ENCODE assay signal across 16 cellular contexts in genomic region chr13:114096031-114096485, GRCh38. TPM values are rescaled to one million over a fixed set of nuclear protein-coding genes. Genes with fewer than 3 reads are reported as not detected.
A peak's percentile ranks its signal among the peaks of the same experiment; 100 is the strongest.
DNase-seq lines count a peak whose midpoint lies in the region; ATAC-seq and TF ChIP-seq lines count a peak whose summit lies in the region.
"Had no signal": no experiment of that assay in that cellular context is flagged by ENCODE, and none has a peak within 500 bp of the region (broad histone marks: within the 10 kb centered on the region; RNA-seq: fewer than 3 reads in every experiment).

No MANE protein-coding gene starts in this region.

- no peak for TF ChIP-seq CTCF in thyroid gland (IDR thresholded peaks at IDR 0.05)

- intact Hi-C loops in thyroid gland (cut with DNase I), result no loop called here

- H3K36me3 Mint-ChIP-seq in activated naive CD8-positive, alpha-beta T cell treated with anti-CD3 and anti-CD28 coated beads for 36 hours, result peaks cover 42% of the 10 kb centered on the region
- peaks cover 25% of the 10 kb centered on the region for H3K36me3 Mint-ChIP-seq in natural killer cell treated with Interleukin-12 subunit alpha and Interleukin-12 subunit beta and Interleukin-15 and Interleukin-18, amount 100 ng/mL, for 72 hours

- TF ChIP-seq POLR2A in thyroid gland (IDR thresholded peaks at IDR 0.05), result no peak

- peaks cover 27 to 40% of the 10 kb centered on the region in 2 donors for H3K9me3 Mint-ChIP-seq in stimulated activated naive CD8-positive, alpha-beta T cell treated with anti-CD3 and anti-CD28 coated beads, Interleukin-15, amount 100 ng/mL, for 72 hours
- peaks cover 28% of the 10 kb centered on the region for H3K9me3 Mint-ChIP-seq in activated naive CD8-positive, alpha-beta T cell treated with anti-CD3 and anti-CD28 coated beads for 36 hours
- peaks cover 9% of the 10 kb centered on the region for H3K9me3 Mint-ChIP-seq in natural killer cell treated with Interleukin-12 subunit alpha and Interleukin-12 subunit beta and Interleukin-15 and Interleukin-18, amount 100 ng/mL, for 72 hours

- no peak overlapping the region for H3K4me3 ChIP-seq in thyroid gland (replicated peaks in 1 of 3)
- H3K4me3 ChIP-seq: body of pancreas had no signal

- H3K4me1 ChIP-seq in thyroid gland, result peaks cover under 1 to 4% of the 10 kb centered on the region in 2 donors

- H3K36me3 ChIP-seq in thyroid gland, result no peaks in the 10 kb centered on the region

- no peaks in the 10 kb centered on the region for H3K27me3 Mint-ChIP-seq in stimulated activated naive CD8-positive, alpha-beta T cell treated with anti-CD3 and anti-CD28 coated beads, Interleukin-15, amount 100 ng/mL, for 72 hours
- no peaks in the 10 kb centered on the region for H3K27me3 Mint-ChIP-seq in activated naive CD8-positive, alpha-beta T cell treated with anti-CD3 and anti-CD28 coated beads for 36 hours
- H3K27me3 Mint-ChIP-seq in natural killer cell treated with Interleukin-12 subunit alpha and Interleukin-12 subunit beta and Interleukin-15 and Interleukin-18, amount 100 ng/mL, for 72 hours, result no peaks in the 10 kb centered on the region

- DNase-seq in stimulated activated naive CD8-positive, alpha-beta T cell treated with anti-CD3 and anti-CD28 coated beads, Interleukin-15, Interleukin-2, amounts not matched to agents 100 U/mL and 50 U/mL, for 24 hours, result peak; percentile 1
- DNase-seq in stimulated activated naive CD8-positive, alpha-beta T cell treated with anti-CD3 and anti-CD28 coated beads, Interleukin-15, amount 100 ng/mL, for 72 hours, result no peak
- DNase-seq in activated naive CD8-positive, alpha-beta T cell treated with anti-CD3 and anti-CD28 coated beads for 36 hours, result no peak
- DNase-seq in natural killer cell treated with Interleukin-12 subunit alpha and Interleukin-12 subunit beta and Interleukin-15 and Interleukin-18, amount 100 ng/mL, for 72 hours (ENCODE audit: low spot score), result no peak
- DNase-seq in GDM1 (lab: John Stamatoyannopoulos, UW), result no peak
- DNase-seq in thyroid gland, result no peak
- no peak for DNase-seq in glomerular visceral epithelial cell (ENCODE audit: extremely low spot score)
- DNase-seq: dermis blood vessel endothelial cell; DMS153; nephron progenitor cell; NK-92 treated with Interleukin-12 subunit alpha and Interleukin-12 subunit beta, amount 100 ng/mL, for 24 hours; SHP77 treated with DMSO at 0.1 percent for 48 hours; T-helper 9 cell had no signal

- H3K27me3 ChIP-seq in thyroid gland, result no peaks in the 10 kb centered on the region
- H3K27me3 ChIP-seq: body of pancreas had no signal

- H3K27ac ChIP-seq in thyroid gland, result no peak overlapping the region
- H3K27ac ChIP-seq: body of pancreas had no signal

- no peak for ATAC-seq in stimulated activated naive CD8-positive, alpha-beta T cell treated with anti-CD3 and anti-CD28 coated beads, Interleukin-15, Interleukin-2, amounts not matched to agents 100 U/mL and 50 U/mL, for 24 hours
- ATAC-seq in stimulated activated naive CD8-positive, alpha-beta T cell treated with anti-CD3 and anti-CD28 coated beads, Interleukin-15, amount 100 ng/mL, for 72 hours, result no peak
- no peak for ATAC-seq in natural killer cell treated with Interleukin-12 subunit alpha and Interleukin-12 subunit beta and Interleukin-15 and Interleukin-18, amount 100 ng/mL, for 72 hours
- ATAC-seq: body of pancreas, esophagus mucosa, HCT116 had no signal

- peak overlapping the region in 1 of 2 donors; percentile 43 for H3K4me3 Mint-ChIP-seq in stimulated activated naive CD8-positive, alpha-beta T cell treated with anti-CD3 and anti-CD28 coated beads, Interleukin-15, amount 100 ng/mL, for 72 hours
- no peak overlapping the region for H3K4me3 Mint-ChIP-seq in activated naive CD8-positive, alpha-beta T cell treated with anti-CD3 and anti-CD28 coated beads for 36 hours
- no peak overlapping the region for H3K4me3 Mint-ChIP-seq in natural killer cell treated with Interleukin-12 subunit alpha and Interleukin-12 subunit beta and Interleukin-15 and Interleukin-18, amount 100 ng/mL, for 72 hours
- H3K4me3 Mint-ChIP-seq: nephron progenitor cell had no signal

- 93 to 94% methylated on average over 24 of the region's 24 CpGs for WGBS in thyroid gland, 2 donors

- peaks cover 65% of the 10 kb centered on the region for H3K4me1 Mint-ChIP-seq in stimulated activated naive CD8-positive, alpha-beta T cell treated with anti-CD3 and anti-CD28 coated beads, Interleukin-15, amount 100 ng/mL, for 72 hours
- H3K4me1 Mint-ChIP-seq in activated naive CD8-positive, alpha-beta T cell treated with anti-CD3 and anti-CD28 coated beads for 36 hours, result peaks cover 54% of the 10 kb centered on the region
- H3K4me1 Mint-ChIP-seq in natural killer cell treated with Interleukin-12 subunit alpha and Interleukin-12 subunit beta and Interleukin-15 and Interleukin-18, amount 100 ng/mL, for 72 hours (ENCODE audit: low read depth in 2 of 2), result peaks cover 59 to 62% of the 10 kb centered on the region in 2 donors

- H3K27ac Mint-ChIP-seq in stimulated activated naive CD8-positive, alpha-beta T cell treated with anti-CD3 and anti-CD28 coated beads, Interleukin-15, amount 100 ng/mL, for 72 hours, result peak overlapping the region in 1 of 2 donors; percentile 30
- peak overlapping the region; percentile 70 for H3K27ac Mint-ChIP-seq in activated naive CD8-positive, alpha-beta T cell treated with anti-CD3 and anti-CD28 coated beads for 36 hours
- peak overlapping the region; percentile 69 to 93 for H3K27ac Mint-ChIP-seq in natural killer cell treated with Interleukin-12 subunit alpha and Interleukin-12 subunit beta and Interleukin-15 and Interleukin-18, amount 100 ng/mL, for 72 hours
- H3K27ac Mint-ChIP-seq: nephron progenitor cell had no signal

- no peaks in the 10 kb centered on the region for H3K9me3 ChIP-seq in thyroid gland

RNA-seq across cellular contexts. Expression of gene RASA3, which starts 36.4 kb away (rescaled TPM):
- 10 to 100 TPM; 25.6 to 26.5 TPM for total RNA-seq in activated naive CD8-positive, alpha-beta T cell treated with anti-CD3 and anti-CD28 coated beads for 36 hours
- 10 to 100 TPM in 1 of 2 donors, 1 to 10 TPM in 1; 6.9 to 11.7 TPM for total RNA-seq in natural killer cell treated with Interleukin-12 subunit alpha and Interleukin-12 subunit beta and Interleukin-15 and Interleukin-18, amount 100 ng/mL, for 72 hours
- total RNA-seq in thyroid gland, result 10 to 100 TPM; 22.3 to 32.3 (median 25.5) TPM
